In genomic region chr14:58777541-58777979, GRCh38 we compare ENCODE assay signal across 18 cellular contexts.
DNase-seq lines count a peak whose midpoint lies in the region; ATAC-seq and TF ChIP-seq lines count a peak whose summit lies in the region.
"Had no signal": no experiment of that assay in that cellular context is flagged by ENCODE, and none has a peak within 500 bp of the region (broad histone marks: within the 10 kb centered on the region; RNA-seq: fewer than 3 reads in every experiment).

No MANE protein-coding gene starts in this region.

- H3K4me3 ChIP-seq in ectodermal cell (ENCODE audit: insufficient read depth, low read depth, low read length) (no peak overlapping the region), ascending aorta (no peak overlapping the region)
- H3K4me3 ChIP-seq: adrenal gland, left ventricle myocardium inferior, pancreas, Peyer's patch, SK-N-MC had no signal

- H3K36me3 ChIP-seq in ectodermal cell (ENCODE audit: control insufficient read depth, insufficient read depth, low read length), result no peaks in the 10 kb centered on the region
- H3K36me3 ChIP-seq in ascending aorta, result no peaks in the 10 kb centered on the region
- H3K36me3 ChIP-seq: adrenal gland, left ventricle myocardium inferior, pancreas, Peyer's patch had no signal

- WGBS in ectodermal cell, 2 experiments, result 74 to 76% methylated on average over 7 of the region's 7 CpGs

- H3K27me3 ChIP-seq in ectodermal cell (ENCODE audit: control insufficient read depth, insufficient read depth, low read length, poor library complexity, severe bottlenecking), result no peaks in the 10 kb centered on the region
- H3K27me3 ChIP-seq in ascending aorta, result no peaks in the 10 kb centered on the region
- H3K27me3 ChIP-seq: adrenal gland, pancreas, Peyer's patch had no signal

- peak overlapping the region; percentile 74 for H3K27ac Mint-ChIP-seq in osteocyte (ENCODE audit: unreplicated experiment)
- H3K27ac Mint-ChIP-seq: activated CD4-positive, alpha-beta T cell treated with anti-CD3 and anti-CD28 coated beads for 36 hours had no signal

- H3K27ac ChIP-seq in ectodermal cell (ENCODE audit: insufficient read depth, low read depth, low read length, poor library complexity, severe bottlenecking) (peak overlapping the region; percentile 17), ascending aorta (no peak overlapping the region)
- H3K27ac ChIP-seq: adrenal gland, left ventricle myocardium inferior, pancreas, Peyer's patch, SK-N-MC had no signal

- intact Hi-C loops in ascending aorta (cut with DNase I), result no loop called here

- DNase-seq in EL, result peak; percentile 16
- DNase-seq in osteocyte (ENCODE audit: extremely low spot score, unreplicated experiment), result no peak
- no peak for DNase-seq in ascending aorta (ENCODE audit: low spot score in 2 of 2)
- DNase-seq: activated CD4-positive, alpha-beta T cell treated with anti-CD3 and anti-CD28 coated beads for 36 hours; activated effector memory CD4-positive, alpha-beta T cell treated with anti-CD3 and anti-CD28 coated beads, Interleukin-2, amount 50 U/mL, for 16 hours; adrenal gland; foreskin melanocyte; left ventricle myocardium inferior; NCI-H2107; NCI-H774; pancreas; Peyer's patch; stimulated activated CD4-positive, alpha-beta T cell treated with anti-CD3 and anti-CD28 coated beads, Interleukin-4, amount 100 ng/mL, for 1 hour had no signal

- TF ChIP-seq CTCF in osteocyte (IDR thresholded peaks at IDR 0.05) (no peak), ascending aorta (IDR thresholded peaks at IDR 0.05) (no peak)

- H3K4me3 Mint-ChIP-seq in osteocyte (ENCODE audit: unreplicated experiment), result no peak overlapping the region
- H3K4me3 Mint-ChIP-seq: activated CD4-positive, alpha-beta T cell treated with anti-CD3 and anti-CD28 coated beads for 36 hours had no signal

- ATAC-seq in HG02798 (IDR thresholded peaks at IDR 0.05; ENCODE audit: poor library complexity, unreplicated experiment) (peak; percentile 43), HG02973 (IDR thresholded peaks at IDR 0.05; ENCODE audit: unreplicated experiment) (no peak), HG02678 (IDR thresholded peaks at IDR 0.05; ENCODE audit: unreplicated experiment) (no peak)
- ATAC-seq: activated CD4-positive, alpha-beta T cell treated with anti-CD3 and anti-CD28 coated beads for 36 hours had no signal

- H3K36me3 Mint-ChIP-seq in osteocyte (ENCODE audit: unreplicated experiment), result no peaks in the 10 kb centered on the region

- H3K9me3 ChIP-seq in ectodermal cell (ENCODE audit: control insufficient read depth, low read length), result peaks cover 2% of the 10 kb centered on the region
- no peaks in the 10 kb centered on the region for H3K9me3 ChIP-seq in ascending aorta
- H3K9me3 ChIP-seq: adrenal gland, left ventricle myocardium inferior, pancreas, Peyer's patch had no signal

- H3K27me3 Mint-ChIP-seq in osteocyte (ENCODE audit: unreplicated experiment), result no peaks in the 10 kb centered on the region
- H3K27me3 Mint-ChIP-seq: activated CD4-positive, alpha-beta T cell treated with anti-CD3 and anti-CD28 coated beads for 36 hours had no signal

- H3K4me1 ChIP-seq in ectodermal cell (ENCODE audit: control insufficient read depth, insufficient read depth, low read length), result peaks cover 32% of the 10 kb centered on the region
- H3K4me1 ChIP-seq in ascending aorta, result no peaks in the 10 kb centered on the region
- H3K4me1 ChIP-seq: adrenal gland, left ventricle myocardium inferior, pancreas had no signal

- peaks cover 24% of the 10 kb centered on the region for H3K4me1 Mint-ChIP-seq in osteocyte (ENCODE audit: unreplicated experiment)
- H3K4me1 Mint-ChIP-seq: activated CD4-positive, alpha-beta T cell treated with anti-CD3 and anti-CD28 coated beads for 36 hours had no signal

- no peaks in the 10 kb centered on the region for H3K9me3 Mint-ChIP-seq in osteocyte (ENCODE audit: unreplicated experiment)
